ENCODE assay signal across 8 cellular contexts in the genomic region with DNA sequence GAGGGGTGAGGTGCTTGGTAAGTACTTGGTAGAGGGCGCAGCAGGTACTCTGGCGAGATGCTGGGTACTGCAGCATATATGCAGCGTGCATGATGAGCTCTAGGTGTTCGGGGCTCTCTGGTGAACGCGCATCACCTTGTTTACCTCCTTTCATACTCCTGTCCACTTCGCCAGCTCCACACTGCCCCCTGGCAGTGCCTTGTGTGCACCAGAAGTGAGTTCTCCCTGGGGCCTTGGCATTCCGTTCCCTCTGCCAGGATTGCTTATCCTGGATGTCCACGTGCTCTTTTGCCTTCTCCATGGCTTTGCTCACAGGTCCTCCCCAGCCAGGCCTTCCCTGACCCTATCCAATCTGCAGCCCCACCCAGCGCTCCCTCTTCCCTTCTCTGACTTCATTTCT.
DNase-seq lines count a peak whose midpoint lies in the region; ATAC-seq lines count a peak whose summit lies in the region.

No MANE protein-coding gene starts in this region.

- DNase-seq in EL (peak; percentile 8), NCI-H1436 (lab: John Stamatoyannopoulos, UW) (peak; percentile 72), glomerular visceral epithelial cell (ENCODE audit: extremely low spot score) (peak; percentile 12), NOMO-1 treated with DMSO at 0.1 percent for 48 hours (lab: John Stamatoyannopoulos, UW; ENCODE audit: unreplicated experiment) (no peak), HPDE6-E6E7 (ENCODE audit: extremely low spot score) (no peak)
- peak in 2 of 3 experiments; percentile 10 to 13 for DNase-seq in activated CD8-positive, alpha-beta memory T cell treated with anti-CD3 and anti-CD28 coated beads for 48 hours (ENCODE audit: low read depth in 2 of 3, low spot score in 2 of 3)
- DNase-seq in stimulated activated naive CD4-positive, alpha-beta T cell (lab: John Stamatoyannopoulos, UW) = peak in 4 of 6 experiments; percentile 1 to 17 (median 10)

- no peak for ATAC-seq in HG02623 (IDR thresholded peaks at IDR 0.05; ENCODE audit: unreplicated experiment)

Comparison
In these comparisons a context has a peak if more than half of its experiments do, and no peak if none do; other contexts are left out.
1. DNase-seq: peak in EL (single experiment), NCI-H1436 (single experiment), activated CD8-positive, alpha-beta memory T cell treated with anti-CD3 and anti-CD28 coated beads for 48 hours (2 of 3), glomerular visceral epithelial cell (single experiment) and stimulated activated naive CD4-positive, alpha-beta T cell (4 of 6); none in NOMO-1 treated with DMSO at 0.1 percent for 48 hours (single experiment) and HPDE6-E6E7 (single experiment).